Comparison of ENCODE assay signal across 7 cellular contexts in genomic region chr3:163523375-163523774, GRCh38.
"Had no signal": no experiment of that assay in that cellular context is flagged by ENCODE, and none has a peak within 500 bp of the region (broad histone marks: within the 10 kb centered on the region; RNA-seq: fewer than 3 reads in every experiment).

No MANE protein-coding gene starts in this region.

- DNase-seq: H9, HCEC 1CT, KBM-7 had no signal

- H3K4me3 ChIP-seq: GM23338 had no signal

- ATAC-seq: GM23338, HepG2 had no signal

- H3K27ac ChIP-seq: HL-60, KMS-11 had no signal
